Comparison of ENCODE assay signal across 9 cellular contexts in genomic region chr17:29251969-29252866, GRCh38. TPM values are rescaled to one million over a fixed set of nuclear protein-coding genes. Genes with fewer than 3 reads are reported as not detected.
DNase-seq lines count a peak whose midpoint lies in the region; ATAC-seq, FAIRE-seq and TF ChIP-seq lines count a peak whose summit lies in the region.
"Had no signal": no experiment of that assay in that cellular context is flagged by ENCODE, and none has a peak within 500 bp of the region (broad histone marks: within the 10 kb centered on the region; RNA-seq: fewer than 3 reads in every experiment).

No MANE protein-coding gene starts in this region.

- intact Hi-C loops in left ventricle myocardium inferior (cut with micrococcal nuclease), result no loop called here
- intact Hi-C loops in left ventricle myocardium superior (cut with micrococcal nuclease), result no loop called here

- H3K36me3 ChIP-seq in left ventricle myocardium inferior, result peaks cover 13% of the 10 kb centered on the region

- no peak overlapping the region for H3K4me3 ChIP-seq in left ventricle myocardium inferior

- ATAC-seq in left ventricle myocardium superior (no peak), GM21825 (IDR thresholded peaks at IDR 0.05; ENCODE audit: unreplicated experiment) (no peak), GM18909 (IDR thresholded peaks at IDR 0.05; ENCODE audit: poor library complexity, unreplicated experiment) (no peak)

- peak; percentile 53 for TF ChIP-seq CTCF in left ventricle myocardium inferior (IDR thresholded peaks at IDR 0.05; ENCODE audit: borderline replicate concordance)

- no peaks in the 10 kb centered on the region for H3K27me3 ChIP-seq in left ventricle myocardium inferior (ENCODE audit: low read depth)

- H3K4me1 ChIP-seq in left ventricle myocardium inferior, result peaks cover 43% of the 10 kb centered on the region

- H3K9me3 ChIP-seq in left ventricle myocardium inferior (replicated peaks), result no peaks in the 10 kb centered on the region

- no peak for DNase-seq in left ventricle myocardium inferior
- no peak for DNase-seq in left ventricle myocardium superior
- DNase-seq in RKO (ENCODE audit: low spot score), result peak; percentile 48
- peak; percentile 24 for DNase-seq in foreskin melanocyte
- DNase-seq in H54 (ENCODE audit: insufficient read length, low spot score), result no peak
- no peak for DNase-seq in NCI-H526 treated with DMSO at 0.1 percent for 48 hours (lab: John Stamatoyannopoulos, UW)
- DNase-seq: activated CD4-positive, alpha-beta T cell treated with anti-CD3 and anti-CD28 coated beads, Interleukin-2, amount 10 ng/mL, durations not matched to agents 24 days and 14 days had no signal

- no peak overlapping the region for H3K27ac ChIP-seq in left ventricle myocardium inferior (replicated peaks)

- FAIRE-seq in H54 (lab: Jason Lieb, UNC), result no peak

- TF ChIP-seq POLR2A in H54 (IDR thresholded peaks at IDR 0.05; ENCODE audit: low read depth, low read length), result no peak

RNA-seq across cellular contexts. Expression of gene CRYBA1, which starts 5.6 kb away (rescaled TPM):
- total RNA-seq in left ventricle myocardium inferior (not detected), left ventricle myocardium superior (not detected)
- total RNA-seq: activated CD4-positive, alpha-beta T cell treated with anti-CD3 and anti-CD28 coated beads, Interleukin-2, amount 10 ng/mL, durations not matched to agents 24 days and 14 days had no signal

RNA-seq across cellular contexts. Expression of gene NUFIP2, which starts 41.7 kb away (rescaled TPM):
- total RNA-seq in left ventricle myocardium inferior (40.5 TPM), left ventricle myocardium superior (42.3 TPM)

Comparison
In these comparisons a context has a peak if more than half of its experiments do, and no peak if none do; other contexts are left out.
1. DNase-seq: peak in RKO (single experiment) and foreskin melanocyte (single experiment); none in left ventricle myocardium inferior (single experiment), left ventricle myocardium superior (single experiment), H54 (single experiment) and NCI-H526 treated with DMSO at 0.1 percent for 48 hours (single experiment).